In genomic region chr6:45574013-45574412, GRCh38 we compare ENCODE assay signal across 37 cellular contexts.
"Had no signal": no experiment of that assay in that cellular context is flagged by ENCODE, and none has a peak within 500 bp of the region (broad histone marks: within the 10 kb centered on the region; RNA-seq: fewer than 3 reads in every experiment).

No MANE protein-coding gene starts in this region.

- H3K36me3 Mint-ChIP-seq: activated CD4-positive, alpha-beta memory T cell treated with anti-CD3 and anti-CD28 coated beads for 36 hours; activated naive CD4-positive, alpha-beta T cell treated with anti-CD3 and anti-CD28 coated beads, Interleukin-2, amount 50 U/mL, for 24 hours; brain had no signal

- H3K27ac Mint-ChIP-seq: activated B cell treated with CpG ODN at 0.5 μM for 24 hours; activated CD4-positive, alpha-beta memory T cell treated with anti-CD3 and anti-CD28 coated beads for 36 hours; activated CD4-positive, alpha-beta T cell treated with anti-CD3 and anti-CD28 coated beads, Interleukin-2, amount 10 ng/mL, durations not matched to agents 24 days and 14 days; activated CD8-positive, alpha-beta T cell treated with anti-CD3 and anti-CD28 coated beads for 36 hours; activated naive CD4-positive, alpha-beta T cell treated with anti-CD3 and anti-CD28 coated beads, Interleukin-2, amount 10 ng/mL, durations not matched to agents 7 days and 5 days; activated naive CD4-positive, alpha-beta T cell treated with anti-CD3 and anti-CD28 coated beads, Interleukin-2, amount 50 U/mL, for 24 hours; activated naive CD8-positive, alpha-beta T cell; activated naive CD8-positive, alpha-beta T cell treated with anti-CD3 and anti-CD28 coated beads, Interleukin-2, amount 10 ng/mL, durations not matched to agents 7 days and 5 days; activated naive CD8-positive, alpha-beta T cell treated with anti-CD3 and anti-CD28 coated beads, Interleukin-2, amount 50 U/mL, for 24 hours; activated T-cell treated with anti-CD3 and anti-CD28 coated beads, Interleukin-2, amount 50 U/mL, for 72 hours; activated T-helper 2 cell treated with anti-CD3 and anti-CD28 coated beads, Interferon-gamma antibody, Interleukin-2, Interleukin-4, amounts not matched to agents 10 μg/mL and 5 μg/mL and 100 μg/mL, durations not matched to agents 14 hours and 24 hours and 36 hours; brain; T-cell; T-helper 2 cell treated with Interferon-gamma antibody and Interleukin-4, amounts not matched to agents 5 μg/mL and 100 μg/mL, for 36 hours had no signal

- FAIRE-seq: bronchial epithelial cell, TTC549 had no signal

- H3K4me3 ChIP-seq: ascending aorta, cardiac muscle cell had no signal

- H3K27me3 Mint-ChIP-seq: activated B cell treated with CpG ODN at 0.5 μM for 24 hours; activated CD4-positive, alpha-beta memory T cell treated with anti-CD3 and anti-CD28 coated beads for 36 hours; activated CD4-positive, alpha-beta T cell treated with anti-CD3 and anti-CD28 coated beads, Interleukin-2, amount 10 ng/mL, durations not matched to agents 24 days and 14 days; activated CD8-positive, alpha-beta T cell treated with anti-CD3 and anti-CD28 coated beads for 36 hours; activated naive CD4-positive, alpha-beta T cell treated with anti-CD3 and anti-CD28 coated beads, Interleukin-2, amount 50 U/mL, for 24 hours; activated naive CD8-positive, alpha-beta T cell; activated naive CD8-positive, alpha-beta T cell treated with anti-CD3 and anti-CD28 coated beads, Interleukin-2, amount 10 ng/mL, durations not matched to agents 7 days and 5 days; activated naive CD8-positive, alpha-beta T cell treated with anti-CD3 and anti-CD28 coated beads, Interleukin-2, amount 50 U/mL, for 24 hours; brain; central memory CD8-positive, alpha-beta T cell; T-cell had no signal

- H3K27me3 ChIP-seq: ascending aorta, cardiac muscle cell had no signal

- H3K36me3 ChIP-seq: ascending aorta, cardiac muscle cell had no signal

- H3K27ac ChIP-seq: ascending aorta, cardiac muscle cell, VCaP had no signal

- H3K9me3 ChIP-seq: ascending aorta had no signal

- DNase-seq: activated B cell treated with CpG ODN at 0.5 μM for 24 hours; activated CD4-positive, alpha-beta memory T cell treated with anti-CD3 and anti-CD28 coated beads for 36 hours; activated CD4-positive, alpha-beta T cell treated with anti-CD3 and anti-CD28 coated beads for 4 hours; activated CD4-positive, alpha-beta T cell treated with anti-CD3 and anti-CD28 coated beads, Interleukin-2, amount 10 ng/mL, durations not matched to agents 24 days and 14 days; activated CD4-positive, alpha-beta T cell treated with anti-CD3 and anti-CD28 coated beads, Interleukin-2, amount 50 U/mL, for 1 hour; activated CD4-positive, alpha-beta T cell treated with anti-CD3 and anti-CD28 coated beads, Interleukin-2, amount 50 U/mL, for 4 hours; activated CD4-positive, CD25-positive, alpha-beta regulatory T cell treated with anti-CD3 and anti-CD28 coated beads, Interleukin-2, amount 50 U/mL, for 72 hours; activated CD8-positive, alpha-beta memory T cell treated with anti-CD3 and anti-CD28 coated beads, Interleukin-2, amount 50 U/mL, for 4 hours; activated CD8-positive, alpha-beta T cell treated with anti-CD3 and anti-CD28 coated beads for 36 hours; activated effector memory CD4-positive, alpha-beta T cell treated with Interleukin-2 at 50 U/mL for 16 hours; activated gamma-delta T cell; activated naive CD4-positive, alpha-beta T cell treated with anti-CD3 and anti-CD28 coated beads, Interleukin-2, amount 10 ng/mL, durations not matched to agents 7 days and 5 days; activated naive CD4-positive, alpha-beta T cell treated with Interleukin-2 at 50 U/mL for 16 hours; activated naive CD8-positive, alpha-beta T cell treated with anti-CD3 and anti-CD28 coated beads, Interleukin-2, amount 10 ng/mL, durations not matched to agents 7 days and 5 days; activated naive CD8-positive, alpha-beta T cell treated with anti-CD3 and anti-CD28 coated beads, Interleukin-2, amount 50 U/mL, for 24 hours; activated T-cell treated with anti-CD3 and anti-CD28 coated beads for 4 hours; activated T-cell treated with anti-CD3 and anti-CD28 coated beads, Interleukin-2, amount 50 U/mL, for 1 hour; activated T-cell treated with anti-CD3 and anti-CD28 coated beads, Interleukin-2, amount 50 U/mL, for 4 hours; activated T-cell treated with anti-CD3 and anti-CD28 coated beads, Interleukin-2, amount 50 U/mL, for 72 hours; amygdala; anterior cingulate cortex; caudate nucleus; T-cell; T-helper 2 cell; T-helper 9 cell had no signal

- ATAC-seq: activated CD8-positive, alpha-beta T cell treated with anti-CD3 and anti-CD28 coated beads for 36 hours; activated naive CD8-positive, alpha-beta T cell treated with anti-CD3 and anti-CD28 coated beads, Interleukin-2, amount 50 U/mL, for 24 hours; activated T-cell treated with anti-CD3 and anti-CD28 coated beads, Interleukin-2, amount 50 U/mL, for 4 hours; T-cell had no signal

- H3K9me3 Mint-ChIP-seq: activated B cell treated with CpG ODN at 0.5 μM for 24 hours; activated CD4-positive, alpha-beta memory T cell treated with anti-CD3 and anti-CD28 coated beads for 36 hours; activated CD8-positive, alpha-beta T cell treated with anti-CD3 and anti-CD28 coated beads for 36 hours; activated naive CD4-positive, alpha-beta T cell treated with anti-CD3 and anti-CD28 coated beads, Interleukin-2, amount 50 U/mL, for 24 hours; activated naive CD8-positive, alpha-beta T cell treated with anti-CD3 and anti-CD28 coated beads, Interleukin-2, amount 10 ng/mL, durations not matched to agents 7 days and 5 days; activated T-cell treated with anti-CD3 and anti-CD28 coated beads, Interleukin-2, amount 50 U/mL, for 4 hours; activated T-cell treated with anti-CD3 and anti-CD28 coated beads, Interleukin-2, amount 50 U/mL, for 72 hours; activated T-helper 1 cell treated with anti-CD3 and anti-CD28 coated beads, Interleukin-12 subunit alpha, Interleukin-12 subunit beta, Interleukin-2, Interleukin-4 antibody, amounts not matched to agents 30 ng/mL and 10 ng/mL and 1 ng/mL, durations not matched to agents 14 hours and 24 hours and 36 hours; activated T-helper 2 cell treated with anti-CD3 and anti-CD28 coated beads, Interferon-gamma antibody, Interleukin-2, Interleukin-4, amounts not matched to agents 10 μg/mL and 5 μg/mL and 100 μg/mL, durations not matched to agents 14 hours and 24 hours and 36 hours; brain; central memory CD8-positive, alpha-beta T cell; T-cell; T-helper 2 cell treated with Interferon-gamma antibody and Interleukin-4, amounts not matched to agents 5 μg/mL and 100 μg/mL, for 36 hours had no signal

- H3K4me3 Mint-ChIP-seq: activated B cell treated with CpG ODN at 0.5 μM for 24 hours; activated CD4-positive, alpha-beta memory T cell treated with anti-CD3 and anti-CD28 coated beads for 36 hours; activated CD4-positive, alpha-beta T cell treated with anti-CD3 and anti-CD28 coated beads, Interleukin-2, amount 10 ng/mL, durations not matched to agents 24 days and 14 days; activated CD8-positive, alpha-beta T cell treated with anti-CD3 and anti-CD28 coated beads for 36 hours; activated naive CD4-positive, alpha-beta T cell treated with anti-CD3 and anti-CD28 coated beads, Interleukin-2, amount 10 ng/mL, durations not matched to agents 7 days and 5 days; activated naive CD4-positive, alpha-beta T cell treated with anti-CD3 and anti-CD28 coated beads, Interleukin-2, amount 50 U/mL, for 24 hours; activated naive CD8-positive, alpha-beta T cell; activated naive CD8-positive, alpha-beta T cell treated with anti-CD3 and anti-CD28 coated beads, Interleukin-2, amount 10 ng/mL, durations not matched to agents 7 days and 5 days; activated naive CD8-positive, alpha-beta T cell treated with anti-CD3 and anti-CD28 coated beads, Interleukin-2, amount 50 U/mL, for 24 hours; activated T-cell treated with anti-CD3 and anti-CD28 coated beads, Interleukin-2, amount 50 U/mL, for 4 hours; activated T-cell treated with anti-CD3 and anti-CD28 coated beads, Interleukin-2, amount 50 U/mL, for 72 hours; brain had no signal

- H3K4me1 ChIP-seq: ascending aorta had no signal
